19 cellular contexts compared by ENCODE assay signal in the genomic region with DNA sequence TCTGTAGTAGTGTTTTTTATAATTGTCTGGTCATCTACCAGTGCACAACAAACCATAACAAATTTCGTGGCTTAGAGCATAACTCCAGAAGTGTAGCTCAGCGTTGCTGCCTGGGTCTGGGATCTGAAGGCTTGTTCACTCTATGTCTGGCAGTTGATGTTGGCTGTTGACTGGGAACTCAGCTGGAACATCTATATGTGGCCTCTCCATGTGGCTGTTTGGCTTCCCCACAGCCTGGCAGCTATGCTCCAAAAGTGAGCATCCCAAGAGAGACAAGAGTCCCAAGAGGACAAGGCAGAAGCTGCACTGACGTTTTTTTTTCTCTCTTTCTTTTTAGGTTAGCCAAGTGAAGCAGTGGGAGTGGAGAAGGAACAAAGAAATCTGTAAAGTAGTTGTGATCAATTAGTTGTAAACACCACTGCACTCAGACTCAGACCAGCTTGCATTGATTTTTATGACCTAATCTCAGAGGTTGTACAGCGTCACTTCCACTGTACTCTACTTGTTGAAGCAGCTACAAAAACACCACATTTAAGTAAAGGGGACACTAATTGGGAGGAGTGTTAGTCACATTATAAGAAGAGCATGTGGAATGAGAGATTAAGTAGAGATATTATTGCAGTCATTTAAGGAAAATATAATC. TPM values are rescaled to one million over a fixed set of nuclear protein-coding genes. Genes with fewer than 3 reads are reported as not detected.
A peak's percentile ranks its signal among the peaks of the same experiment; 100 is the strongest.
DNase-seq lines count a peak whose midpoint lies in the region; ATAC-seq, FAIRE-seq and TF ChIP-seq lines count a peak whose summit lies in the region.
"Had no signal": no experiment of that assay in that cellular context is flagged by ENCODE, and none has a peak within 500 bp of the region (broad histone marks: within the 10 kb centered on the region; RNA-seq: fewer than 3 reads in every experiment).

No MANE protein-coding gene starts in this region.

- no peaks in the 10 kb centered on the region for H4K20me1 ChIP-seq in OCI-LY7 (ENCODE audit: insufficient read depth, low read length)
- no peaks in the 10 kb centered on the region for H4K20me1 ChIP-seq in keratinocyte (ENCODE audit: control insufficient read depth, extremely low read depth, insufficient read depth, low read length)

- H3K4me3 ChIP-seq in OCI-LY7 (ENCODE audit: low read depth, low read length, poor library complexity, severe bottlenecking) (no peak overlapping the region), keratinocyte (ENCODE audit: control insufficient read depth in 2 of 3, extremely low read depth in 1 of 3, insufficient read depth in 2 of 3, low read depth in 1 of 3, low read length in 3 of 3) (no peak overlapping the region), right lobe of liver (no peak overlapping the region)
- H3K4me3 ChIP-seq: sigmoid colon, uterus had no signal

- POLR2A ChIA-PET in OCI-LY7 (lab: Charles Lee), result interaction anchor here (0.6 to 0.8 kb wide), 4 partner anchors 9 to 30 kb away, joined by 3 read pairs; no protein-coding TSS in a partner anchor

- dilution Hi-C loops in keratinocyte (cut with MboI; ENCODE audit: extremely low pct_ligation_motif_present, low sequenced_read_pairs), result loop anchor here (25.0 kb wide), 1 partner anchor 110 kb away; no protein-coding TSS in a partner anchor

- FAIRE-seq in keratinocyte (lab: Jason Lieb, UNC), result no peak
- FAIRE-seq: H54 had no signal

- ATAC-seq in right lobe of liver, result no peak
- no peak for ATAC-seq in GM19023 (IDR thresholded peaks at IDR 0.05; ENCODE audit: unreplicated experiment)
- ATAC-seq: esophagus mucosa, left colon had no signal

- peaks cover 6% of the 10 kb centered on the region for H3K4me1 ChIP-seq in OCI-LY7 (ENCODE audit: insufficient read depth, low read length, poor library complexity, severe bottlenecking)
- peaks cover 25% of the 10 kb centered on the region for H3K4me1 ChIP-seq in keratinocyte (ENCODE audit: control insufficient read depth, extremely low read depth, insufficient read depth, low read length)
- peaks cover 0 to 14% (median 0%) of the 10 kb centered on the region in 4 donors for H3K4me1 ChIP-seq in right lobe of liver
- H3K4me1 ChIP-seq: uterus had no signal

- TF ChIP-seq POLR2A in right lobe of liver (IDR thresholded peaks at IDR 0.05), result no peak

- H3K27ac ChIP-seq in OCI-LY7 (ENCODE audit: low read depth, low read length, poor library complexity, severe bottlenecking) (no peak overlapping the region), keratinocyte (ENCODE audit: control insufficient read depth, insufficient read depth, low read length) (no peak overlapping the region), right lobe of liver (no peak overlapping the region)
- H3K27ac ChIP-seq: uterus had no signal

- no peaks in the 10 kb centered on the region for H3K9me3 ChIP-seq in OCI-LY7 (ENCODE audit: low read length)
- no peaks in the 10 kb centered on the region for H3K9me3 ChIP-seq in keratinocyte (ENCODE audit: control insufficient read depth, low read depth, low read length)
- H3K9me3 ChIP-seq in right lobe of liver, result no peaks in the 10 kb centered on the region
- H3K9me3 ChIP-seq: Caco-2, sigmoid colon, SK-N-SH, uterus had no signal

- intact Hi-C loops in OCI-LY7 (cut with micrococcal nuclease; ENCODE audit: unreplicated experiment), result no loop called here
- intact Hi-C loops in right lobe of liver (cut with DNase I), result no loop called here

- no peaks in the 10 kb centered on the region for H3K9me2 ChIP-seq in OCI-LY7 (ENCODE audit: insufficient read depth, low read length)
- H3K9me2 ChIP-seq: SK-N-SH had no signal

- H2AFZ ChIP-seq in OCI-LY7 (ENCODE audit: low read length) (peak overlapping the region; percentile 8; the same call in 1 of the 2 replicates), keratinocyte (ENCODE audit: control insufficient read depth, low read length) (peak overlapping the region; percentile 35)

- no peaks in the 10 kb centered on the region for H3K9me1 ChIP-seq in keratinocyte (ENCODE audit: control insufficient read depth, extremely low read depth, insufficient read depth, low read length)

- H3K36me3 ChIP-seq in OCI-LY7 (ENCODE audit: insufficient read depth, low read length) (no peaks in the 10 kb centered on the region), keratinocyte (ENCODE audit: control insufficient read depth in 2 of 2, extremely low read depth in 1 of 2, insufficient read depth in 2 of 2, low read length in 2 of 2) (no peaks in the 10 kb centered on the region), right lobe of liver (no peaks in the 10 kb centered on the region)
- H3K36me3 ChIP-seq: sigmoid colon, uterus had no signal

- 51% methylated on average over 4 of the region's 4 CpGs for WGBS in right lobe of liver (ENCODE audit: insufficient coverage, low coverage, low lambda C conversion rate, missing lambda C conversion rate)

- TF ChIP-seq CTCF in OCI-LY7 (conservative IDR thresholded peaks at IDR 0.05; ENCODE audit: low read length) (no peak), keratinocyte (optimal IDR thresholded peaks at IDR 0.05 in 1 of 3, IDR thresholded peaks at IDR 0.05 in 1 of 3, conservative IDR thresholded peaks at IDR 0.05 in 1 of 3; ENCODE audit: extremely low read depth in 1 of 3, insufficient read depth in 2 of 3, low read length in 3 of 3) (no peak), right lobe of liver (IDR thresholded peaks at IDR 0.05) (no peak)

- CTCF ChIA-PET in OCI-LY7 (lab: Charles Lee; ENCODE audit: unreplicated experiment), result no interaction called here

- BruUV-seq in OCI-LY7 (replicated peaks; lab: Mats Ljungman, UMichigan), result no TSS peak

- no peak overlapping the region for H3K4me2 ChIP-seq in OCI-LY7 (ENCODE audit: low read length)
- no peak overlapping the region for H3K4me2 ChIP-seq in keratinocyte (ENCODE audit: control insufficient read depth, extremely low read depth, insufficient read depth, low read depth, low read length)
- H3K4me2 ChIP-seq: SK-N-SH had no signal

- H3K79me2 ChIP-seq in OCI-LY7 (ENCODE audit: insufficient read depth, low read depth, low read length) (no peaks in the 10 kb centered on the region), keratinocyte (ENCODE audit: control insufficient read depth, insufficient read depth, low read length) (peaks cover 15% of the 10 kb centered on the region)

- H3K27me3 ChIP-seq in keratinocyte (ENCODE audit: control insufficient read depth, extremely low read depth, insufficient read depth, low read length) (no peaks in the 10 kb centered on the region), right lobe of liver (peaks cover 0 to 3% of the 10 kb centered on the region in 2 donors)
- H3K27me3 ChIP-seq: uterus had no signal

- peak; percentile 30 for DNase-seq in NCI-H345 (lab: John Stamatoyannopoulos, UW)
- DNase-seq in NCI-H345 treated with DMSO at 0.1 percent for 48 hours (lab: John Stamatoyannopoulos, UW; ENCODE audit: unreplicated experiment), result no peak
- no peak for DNase-seq in OCI-LY7 (ENCODE audit: low spot score)
- DNase-seq in keratinocyte (ENCODE audit: low read depth, low spot score), result no peak
- DNase-seq in superior temporal gyrus (ENCODE audit: extremely low spot score), result peak; percentile 38
- no peak for DNase-seq in SW 1271 (lab: John Stamatoyannopoulos, UW)
- no peak for DNase-seq in right lobe of liver
- DNase-seq: activated effector memory CD4-positive, alpha-beta T cell treated with Interleukin-2 at 50 U/mL for 16 hours; Caco-2; cortex of kidney; left colon; NCI-H1105; sigmoid colon; SK-N-SH; stimulated activated naive CD4-positive, alpha-beta T cell; uterus had no signal

- H3K9ac ChIP-seq in keratinocyte (ENCODE audit: control insufficient read depth, extremely low read depth, insufficient read depth, low read length), result no peak overlapping the region
- H3K9ac ChIP-seq: SK-N-SH had no signal

RNA-seq across cellular contexts. Expression of a gene that starts 2.5 kb away (rescaled TPM):
- total RNA-seq in OCI-LY7 (2014; rRNA removed; shearing (Covaris generic)), result 0.57 TPM in 1 of 2 replicates, not detected in the other
- total RNA-seq in OCI-LY7 (2022) (not detected in 2 replicates), right lobe of liver (1 to 10 TPM in 3 of 6 experiments, under 1 TPM in 3; 0.59 to 2.1 (median 1.3) TPM)
- polyA plus RNA-seq in keratinocyte, result 7.5 to 18.8 TPM (median 12.5 TPM) in 3 replicates
- polyA plus RNA-seq in keratinocyte (2011; ENCODE audit: low read depth), result 0.97 TPM
- polyA plus RNA-seq in keratinocyte (2011; cell fraction: cytosol; rRNA removed), result 6.8 and 8.3 TPM in 2 replicates
- polyA plus RNA-seq in keratinocyte (2011; cell fraction: nucleus; rRNA removed), result 5.9 and 7.1 TPM in 2 replicates
- 2.5 and 16.8 TPM in 2 replicates for polyA plus RNA-seq in keratinocyte (2012; ENCODE audit: low replicate concordance)
- polyA minus RNA-seq in keratinocyte, result 17.4 to 120 TPM (median 39.5 TPM) in 3 replicates
- 10.4 TPM for polyA minus RNA-seq in keratinocyte (2011; cell fraction: cytosol; rRNA and poly(A)+ RNA removed)
- 7.6 and 10.2 TPM in 2 replicates for polyA minus RNA-seq in keratinocyte (2011; cell fraction: nucleus; rRNA and poly(A)+ RNA removed)

RNA-seq across cellular contexts. Expression of a gene that starts 11.3 kb away (rescaled TPM):
- 6.1 and 10.5 TPM in 2 replicates for total RNA-seq in OCI-LY7 (2014; rRNA removed; shearing (Covaris generic))
- total RNA-seq in OCI-LY7 (2022), result 10.7 and 14.1 TPM in 2 replicates
- polyA plus RNA-seq in keratinocyte, result 61.3 to 114 TPM (median 85.0 TPM) in 3 replicates
- 21.7 TPM for polyA plus RNA-seq in keratinocyte (2011; ENCODE audit: low read depth)
- 70.7 and 110 TPM in 2 replicates for polyA plus RNA-seq in keratinocyte (2011; cell fraction: cytosol; rRNA removed)
- 76.8 and 77.2 TPM in 2 replicates for polyA plus RNA-seq in keratinocyte (2011; cell fraction: nucleus; rRNA removed)
- polyA plus RNA-seq in keratinocyte (2012; ENCODE audit: low replicate concordance), result 25.7 and 75.8 TPM in 2 replicates
- 90.8 to 161 TPM (median 92.2 TPM) in 3 replicates for polyA minus RNA-seq in keratinocyte
- 77.1 TPM for polyA minus RNA-seq in keratinocyte (2011; cell fraction: cytosol; rRNA and poly(A)+ RNA removed)
- polyA minus RNA-seq in keratinocyte (2011; cell fraction: nucleus; rRNA and poly(A)+ RNA removed), result 67.6 and 106 TPM in 2 replicates
- 10 to 100 TPM; 12.6 to 42.3 (median 22.4) TPM for total RNA-seq in right lobe of liver

Comparison
In these comparisons a context has a peak if more than half of its experiments do, and no peak if none do; other contexts are left out.
1. DNase-seq: peak in NCI-H345 (single experiment) and superior temporal gyrus (single experiment); none in NCI-H345 treated with DMSO at 0.1 percent for 48 hours (single experiment), OCI-LY7 (single experiment), keratinocyte (single experiment), SW 1271 (0 of 2) and right lobe of liver (0 of 3).